16 cellular contexts compared by ENCODE assay signal in the genomic region with DNA sequence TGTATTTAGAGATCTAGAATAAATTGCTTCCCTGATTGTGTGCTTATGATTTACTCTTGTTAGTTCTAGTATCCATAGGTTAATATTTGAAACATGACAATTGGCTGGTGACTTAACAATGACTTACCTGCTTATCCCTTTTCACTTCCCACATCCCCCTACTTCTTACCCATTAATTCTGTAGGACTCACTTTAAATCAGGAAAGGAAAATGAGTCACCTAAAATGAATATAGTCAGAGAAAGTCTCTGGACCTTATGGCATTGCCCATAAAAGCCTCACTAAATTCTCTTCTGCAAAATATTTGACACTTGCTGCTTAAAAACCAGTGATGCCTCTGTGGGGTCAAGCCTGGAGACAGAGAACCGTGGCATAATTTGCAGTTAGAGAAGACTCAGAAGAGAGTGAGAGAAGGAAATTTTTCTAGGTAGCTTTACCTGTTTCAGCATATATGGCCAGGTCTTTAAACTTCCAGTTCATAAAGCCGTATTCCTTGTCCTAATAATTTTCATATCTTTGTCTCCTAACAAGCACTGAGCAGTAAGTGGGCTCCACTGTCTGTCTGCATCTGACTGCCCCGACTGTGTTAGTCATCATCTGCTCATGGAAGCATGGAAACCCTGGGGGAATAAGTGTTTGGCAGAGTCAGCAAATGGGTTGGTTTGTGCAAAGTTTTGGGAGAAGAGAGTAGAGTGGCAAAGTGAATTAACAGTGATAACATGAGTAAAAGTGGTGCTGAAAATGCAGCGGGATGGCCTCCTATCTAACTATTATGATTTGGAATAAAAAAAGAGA.
DNase-seq lines count a peak whose midpoint lies in the region; ATAC-seq and TF ChIP-seq lines count a peak whose summit lies in the region.
"Had no signal": no experiment of that assay in that cellular context is flagged by ENCODE, and none has a peak within 500 bp of the region (broad histone marks: within the 10 kb centered on the region; RNA-seq: fewer than 3 reads in every experiment).

No MANE protein-coding gene starts in this region.

- no peaks in the 10 kb centered on the region for H3K27me3 Mint-ChIP-seq in stimulated activated naive CD8-positive, alpha-beta T cell treated with anti-CD3 and anti-CD28 coated beads, Interleukin-15, amount 100 ng/mL, for 72 hours

- no peaks in the 10 kb centered on the region for H3K27me3 ChIP-seq in MG63
- H3K27me3 ChIP-seq: cardiac muscle cell, stomach had no signal

- peaks cover 5% of the 10 kb centered on the region for H3K4me1 Mint-ChIP-seq in stimulated activated naive CD8-positive, alpha-beta T cell treated with anti-CD3 and anti-CD28 coated beads, Interleukin-15, amount 100 ng/mL, for 72 hours
- H3K4me1 Mint-ChIP-seq: immature natural killer cell had no signal

- 0 out of 2 replicates have a peak, but pooled peaks cover 3% of the 10 kb centered on the region for H3K9me3 ChIP-seq in MG63
- H3K9me3 ChIP-seq: stomach had no signal

- H3K36me3 ChIP-seq in MG63 = no peaks in the 10 kb centered on the region
- H3K36me3 ChIP-seq: cardiac muscle cell, stomach had no signal

- ATAC-seq in stimulated activated naive CD8-positive, alpha-beta T cell treated with anti-CD3 and anti-CD28 coated beads, Interleukin-15, amount 100 ng/mL, for 72 hours = no peak
- ATAC-seq: activated T-cell treated with anti-CD3 and anti-CD28 coated beads, Interleukin-2, amount 50 U/mL, for 72 hours had no signal

- DNase-seq in Daoy (ENCODE audit: low read depth) (peak; percentile 69), MG63 (peak; percentile 39), choroid plexus epithelial cell (ENCODE audit: low read depth) (peak; percentile 50), kidney tubule cell (ENCODE audit: low spot score) (peak; percentile 65), nucleus accumbens (lab: John Stamatoyannopoulos, UW) (no peak), NCI-H2227 (lab: John Stamatoyannopoulos, UW; ENCODE audit: unreplicated experiment) (no peak), DMS153 (lab: John Stamatoyannopoulos, UW) (no peak)
- DNase-seq in stimulated activated naive CD8-positive, alpha-beta T cell treated with anti-CD3 and anti-CD28 coated beads, Interleukin-15, amount 100 ng/mL, for 72 hours = no peak
- DNase-seq: activated CD4-positive, alpha-beta T cell treated with anti-CD3 and anti-CD28 coated beads, Interleukin-2, amount 50 U/mL, for 48 hours; activated naive CD8-positive, alpha-beta T cell treated with anti-CD3 and anti-CD28 coated beads for 36 hours; activated T-cell treated with anti-CD3 and anti-CD28 coated beads, Interleukin-2, amount 50 U/mL, for 72 hours; effector CD4-positive, alpha-beta T cell; immature natural killer cell; NCI-H1092; stomach had no signal

- peaks cover 8 to 12% of the 10 kb centered on the region in 2 donors for H3K9me3 Mint-ChIP-seq in stimulated activated naive CD8-positive, alpha-beta T cell treated with anti-CD3 and anti-CD28 coated beads, Interleukin-15, amount 100 ng/mL, for 72 hours

- TF ChIP-seq CTCF in choroid plexus epithelial cell (conservative IDR thresholded peaks at IDR 0.05; ENCODE audit: low read depth, low read length) = no peak

- H3K4me3 ChIP-seq in MG63 (no peak overlapping the region), choroid plexus epithelial cell (ENCODE audit: low read depth, low read length) (no peak overlapping the region)
- H3K4me3 ChIP-seq: cardiac muscle cell, stomach had no signal

- no peak overlapping the region for H3K27ac Mint-ChIP-seq in stimulated activated naive CD8-positive, alpha-beta T cell treated with anti-CD3 and anti-CD28 coated beads, Interleukin-15, amount 100 ng/mL, for 72 hours
- H3K27ac Mint-ChIP-seq: activated naive CD8-positive, alpha-beta T cell treated with anti-CD3 and anti-CD28 coated beads for 36 hours; activated T-cell treated with anti-CD3 and anti-CD28 coated beads, Interleukin-2, amount 50 U/mL, for 72 hours; immature natural killer cell had no signal

- no peak overlapping the region for H3K4me3 Mint-ChIP-seq in stimulated activated naive CD8-positive, alpha-beta T cell treated with anti-CD3 and anti-CD28 coated beads, Interleukin-15, amount 100 ng/mL, for 72 hours
- H3K4me3 Mint-ChIP-seq: activated naive CD8-positive, alpha-beta T cell treated with anti-CD3 and anti-CD28 coated beads for 36 hours; activated T-cell treated with anti-CD3 and anti-CD28 coated beads, Interleukin-2, amount 50 U/mL, for 72 hours; immature natural killer cell had no signal

Comparison
In these comparisons a context has a peak if more than half of its experiments do, and no peak if none do; other contexts are left out.
1. DNase-seq: peak in Daoy (single experiment), MG63 (single experiment), choroid plexus epithelial cell (single experiment) and kidney tubule cell (single experiment); none in stimulated activated naive CD8-positive, alpha-beta T cell treated with anti-CD3 and anti-CD28 coated beads, Interleukin-15, amount 100 ng/mL, for 72 hours (0 of 2), nucleus accumbens (0 of 56), NCI-H2227 (single experiment) and DMS153 (single experiment).